In genomic region chr19:48613024-48613851, GRCh38 we compare ENCODE assay signal across 13 cellular contexts. TPM values are rescaled to one million over a fixed set of nuclear protein-coding genes. Genes with fewer than 3 reads are reported as not detected.
DNase-seq lines count a peak whose midpoint lies in the region; ATAC-seq and TF ChIP-seq lines count a peak whose summit lies in the region.
"Had no signal": no experiment of that assay in that cellular context is flagged by ENCODE, and none has a peak within 500 bp of the region (broad histone marks: within the 10 kb centered on the region; RNA-seq: fewer than 3 reads in every experiment).

No MANE protein-coding gene starts in this region.

- no peaks in the 10 kb centered on the region for H3K27me3 Mint-ChIP-seq in activated CD4-positive, alpha-beta memory T cell treated with anti-CD3 and anti-CD28 coated beads, Interleukin-2, amount 10 ng/mL, durations not matched to agents 7 days and 5 days
- H3K27me3 Mint-ChIP-seq in activated CD4-positive, alpha-beta memory T cell treated with anti-CD3 and anti-CD28 coated beads for 36 hours = no peaks in the 10 kb centered on the region
- H3K27me3 Mint-ChIP-seq in activated naive CD8-positive, alpha-beta T cell treated with anti-CD3 and anti-CD28 coated beads, Interleukin-2, amount 10 ng/mL, durations not matched to agents 7 days and 5 days = no peaks in the 10 kb centered on the region
- no peaks in the 10 kb centered on the region for H3K27me3 Mint-ChIP-seq in stimulated activated naive CD8-positive, alpha-beta T cell treated with anti-CD3 and anti-CD28 coated beads, Interleukin-15, amount 100 ng/mL, for 72 hours

- H3K4me1 Mint-ChIP-seq in activated CD4-positive, alpha-beta memory T cell treated with anti-CD3 and anti-CD28 coated beads, Interleukin-2, amount 10 ng/mL, durations not matched to agents 7 days and 5 days = peaks cover 33% of the 10 kb centered on the region
- H3K4me1 Mint-ChIP-seq in activated CD4-positive, alpha-beta memory T cell treated with anti-CD3 and anti-CD28 coated beads for 36 hours (ENCODE audit: low read depth) = peaks cover 25% of the 10 kb centered on the region
- H3K4me1 Mint-ChIP-seq in activated naive CD8-positive, alpha-beta T cell treated with anti-CD3 and anti-CD28 coated beads, Interleukin-2, amount 10 ng/mL, durations not matched to agents 7 days and 5 days = peaks cover 18% of the 10 kb centered on the region
- H3K4me1 Mint-ChIP-seq in stimulated activated naive CD8-positive, alpha-beta T cell treated with anti-CD3 and anti-CD28 coated beads, Interleukin-15, amount 100 ng/mL, for 72 hours = peaks cover 47% of the 10 kb centered on the region

- H3K27ac Mint-ChIP-seq in activated CD4-positive, alpha-beta memory T cell treated with anti-CD3 and anti-CD28 coated beads, Interleukin-2, amount 10 ng/mL, durations not matched to agents 7 days and 5 days = peak overlapping the region; percentile 50
- H3K27ac Mint-ChIP-seq in activated CD4-positive, alpha-beta memory T cell treated with anti-CD3 and anti-CD28 coated beads for 36 hours = no peak overlapping the region
- H3K27ac Mint-ChIP-seq in activated naive CD8-positive, alpha-beta T cell treated with anti-CD3 and anti-CD28 coated beads, Interleukin-2, amount 10 ng/mL, durations not matched to agents 7 days and 5 days = no peak overlapping the region
- peak overlapping the region; percentile 25 to 95 for H3K27ac Mint-ChIP-seq in stimulated activated naive CD8-positive, alpha-beta T cell treated with anti-CD3 and anti-CD28 coated beads, Interleukin-15, amount 100 ng/mL, for 72 hours
- H3K27ac Mint-ChIP-seq: T-helper 1 cell treated with Interleukin-12 subunit alpha and Interleukin-12 subunit beta and Interleukin-4 antibody, amounts not matched to agents 30 μg/mL and 1 μg/mL, for 36 hours had no signal

- H3K36me3 ChIP-seq in liver (ENCODE audit: control insufficient read depth in 4 of 4, insufficient read depth in 3 of 4, low read depth in 1 of 4, low read length in 3 of 4) = peaks cover 15 to 27% (median 18%) of the 10 kb centered on the region in 4 donors

- H3K9me3 Mint-ChIP-seq in activated CD4-positive, alpha-beta memory T cell treated with anti-CD3 and anti-CD28 coated beads, Interleukin-2, amount 10 ng/mL, durations not matched to agents 7 days and 5 days = no peaks in the 10 kb centered on the region
- no peaks in the 10 kb centered on the region for H3K9me3 Mint-ChIP-seq in activated CD4-positive, alpha-beta memory T cell treated with anti-CD3 and anti-CD28 coated beads for 36 hours
- no peaks in the 10 kb centered on the region for H3K9me3 Mint-ChIP-seq in activated naive CD8-positive, alpha-beta T cell treated with anti-CD3 and anti-CD28 coated beads, Interleukin-2, amount 10 ng/mL, durations not matched to agents 7 days and 5 days
- no peaks in the 10 kb centered on the region for H3K9me3 Mint-ChIP-seq in stimulated activated naive CD8-positive, alpha-beta T cell treated with anti-CD3 and anti-CD28 coated beads, Interleukin-15, amount 100 ng/mL, for 72 hours
- H3K9me3 Mint-ChIP-seq: T-helper 1 cell treated with Interleukin-12 subunit alpha and Interleukin-12 subunit beta and Interleukin-4 antibody, amounts not matched to agents 30 μg/mL and 1 μg/mL, for 36 hours had no signal

- H3K4me3 ChIP-seq in liver (ENCODE audit: low read depth in 1 of 3, low read length in 3 of 3) = no peak overlapping the region

- no peaks in the 10 kb centered on the region for H3K9me3 ChIP-seq in liver (ENCODE audit: control insufficient read depth in 4 of 4, low read length in 3 of 4)

- WGBS in liver = 76% methylated on average over 39 of the region's 39 CpGs

- TF ChIP-seq RAD21 in liver (IDR thresholded peaks at IDR 0.05) = no peak

- peaks cover 8 to 33% (median 22%) of the 10 kb centered on the region in 4 donors for H3K4me1 ChIP-seq in liver (ENCODE audit: control insufficient read depth in 4 of 4, insufficient read depth in 4 of 4, low read length in 3 of 4)

- no peak overlapping the region for H3K4me3 Mint-ChIP-seq in activated CD4-positive, alpha-beta memory T cell treated with anti-CD3 and anti-CD28 coated beads, Interleukin-2, amount 10 ng/mL, durations not matched to agents 7 days and 5 days
- no peak overlapping the region for H3K4me3 Mint-ChIP-seq in activated CD4-positive, alpha-beta memory T cell treated with anti-CD3 and anti-CD28 coated beads for 36 hours
- no peak overlapping the region for H3K4me3 Mint-ChIP-seq in activated naive CD8-positive, alpha-beta T cell treated with anti-CD3 and anti-CD28 coated beads, Interleukin-2, amount 10 ng/mL, durations not matched to agents 7 days and 5 days
- H3K4me3 Mint-ChIP-seq in stimulated activated naive CD8-positive, alpha-beta T cell treated with anti-CD3 and anti-CD28 coated beads, Interleukin-15, amount 100 ng/mL, for 72 hours = no peak overlapping the region
- H3K4me3 Mint-ChIP-seq: T-helper 1 cell treated with Interleukin-12 subunit alpha and Interleukin-12 subunit beta and Interleukin-4 antibody, amounts not matched to agents 30 μg/mL and 1 μg/mL, for 36 hours had no signal

- H3K27ac ChIP-seq in liver (ENCODE audit: low read depth in 1 of 2, low read length in 2 of 2) = peak overlapping the region in 1 of 2 donors; percentile 53

- no peak for DNase-seq in activated CD4-positive, alpha-beta memory T cell treated with anti-CD3 and anti-CD28 coated beads, Interleukin-2, amount 10 ng/mL, durations not matched to agents 7 days and 5 days
- no peak for DNase-seq in activated CD4-positive, alpha-beta memory T cell treated with anti-CD3 and anti-CD28 coated beads for 36 hours
- DNase-seq in activated naive CD8-positive, alpha-beta T cell treated with anti-CD3 and anti-CD28 coated beads, Interleukin-2, amount 10 ng/mL, durations not matched to agents 7 days and 5 days = peak; percentile 29
- no peak for DNase-seq in stimulated activated naive CD8-positive, alpha-beta T cell treated with anti-CD3 and anti-CD28 coated beads, Interleukin-15, amount 100 ng/mL, for 72 hours
- no peak for DNase-seq in HuH-7.5 (ENCODE audit: low spot score)
- no peak for DNase-seq in activated CD4-positive, alpha-beta T cell treated with anti-CD3 and anti-CD28 coated beads for 48 hours
- DNase-seq in amniotic stem cell (lab: John Stamatoyannopoulos, UW) = no peak
- DNase-seq: ACHN; NCI-H526; stimulated activated CD4-positive, alpha-beta T cell treated with anti-CD3 and anti-CD28 coated beads, Interleukin-12 subunit alpha, Interleukin-12 subunit beta, amount 100 ng/mL, for 4 hours had no signal

- POLR2A ChIA-PET in activated CD4-positive, alpha-beta memory T cell treated with anti-CD3 and anti-CD28 coated beads, Interleukin-2, amount 10 ng/mL, durations not matched to agents 7 days and 5 days (lab: Charles Lee) = interaction anchor here (1.3 to 1.7 kb wide), 2 partner anchors 8 to 12 kb away, joined by 3 to 5 read pairs; no protein-coding TSS in a partner anchor
- POLR2A ChIA-PET in activated CD4-positive, alpha-beta memory T cell treated with anti-CD3 and anti-CD28 coated beads for 36 hours (lab: Charles Lee) = no interaction called here
- POLR2A ChIA-PET in activated naive CD8-positive, alpha-beta T cell treated with anti-CD3 and anti-CD28 coated beads, Interleukin-2, amount 10 ng/mL, durations not matched to agents 7 days and 5 days (lab: Charles Lee) = interaction anchor here (0.6 to 1.1 kb wide), 2 partner anchors 14 to 23 kb away, joined by 3 to 8 read pairs; partner anchors contain the start of gene DBP

- no peak overlapping the region for H3K9ac ChIP-seq in liver (ENCODE audit: low read depth in 1 of 2, low read length in 2 of 2)

- H3K36me3 Mint-ChIP-seq in activated CD4-positive, alpha-beta memory T cell treated with anti-CD3 and anti-CD28 coated beads, Interleukin-2, amount 10 ng/mL, durations not matched to agents 7 days and 5 days (ENCODE audit: low read depth) = peaks cover 41% of the 10 kb centered on the region
- peaks cover 32% of the 10 kb centered on the region for H3K36me3 Mint-ChIP-seq in activated CD4-positive, alpha-beta memory T cell treated with anti-CD3 and anti-CD28 coated beads for 36 hours
- peaks cover 14% of the 10 kb centered on the region for H3K36me3 Mint-ChIP-seq in activated naive CD8-positive, alpha-beta T cell treated with anti-CD3 and anti-CD28 coated beads, Interleukin-2, amount 10 ng/mL, durations not matched to agents 7 days and 5 days

- no peaks in the 10 kb centered on the region for H3K27me3 ChIP-seq in liver (ENCODE audit: control insufficient read depth in 4 of 4, insufficient read depth in 4 of 4, low read length in 3 of 4)

- intact Hi-C loops in activated CD4-positive, alpha-beta memory T cell treated with anti-CD3 and anti-CD28 coated beads for 36 hours (cut with micrococcal nuclease) = no loop called here

- no peak for TF ChIP-seq CTCF in liver (IDR thresholded peaks at IDR 0.05; ENCODE audit: low read depth, low read length, missing input control)

- CTCF ChIA-PET in activated CD4-positive, alpha-beta memory T cell treated with anti-CD3 and anti-CD28 coated beads, Interleukin-2, amount 10 ng/mL, durations not matched to agents 7 days and 5 days (lab: Charles Lee) = no interaction called here
- CTCF ChIA-PET in activated CD4-positive, alpha-beta memory T cell treated with anti-CD3 and anti-CD28 coated beads for 36 hours (lab: Charles Lee) = interaction anchor here (1.4 to 1.8 kb wide), 2 partner anchors 24 to 124 kb away, joined by 5 to 7 read pairs; no protein-coding TSS in a partner anchor

- ATAC-seq in activated naive CD8-positive, alpha-beta T cell treated with anti-CD3 and anti-CD28 coated beads, Interleukin-2, amount 10 ng/mL, durations not matched to agents 7 days and 5 days (ENCODE audit: low read depth) = no peak
- peak; percentile 3 for ATAC-seq in stimulated activated naive CD8-positive, alpha-beta T cell treated with anti-CD3 and anti-CD28 coated beads, Interleukin-15, amount 100 ng/mL, for 72 hours

RNA-seq across cellular contexts. Expression of gene FAM83E, which starts 1.6 kb away (rescaled TPM):
- total RNA-seq in activated CD4-positive, alpha-beta memory T cell treated with anti-CD3 and anti-CD28 coated beads, Interleukin-2, amount 10 ng/mL, durations not matched to agents 7 days and 5 days = 1 to 10 TPM; 1.3 to 2.6 TPM
- 1 to 10 TPM; 2.2 to 2.4 TPM for total RNA-seq in activated CD4-positive, alpha-beta memory T cell treated with anti-CD3 and anti-CD28 coated beads for 36 hours
- 1 to 10 TPM; 2.7 to 3.6 TPM for total RNA-seq in activated naive CD8-positive, alpha-beta T cell treated with anti-CD3 and anti-CD28 coated beads, Interleukin-2, amount 10 ng/mL, durations not matched to agents 7 days and 5 days
- total RNA-seq in liver = under 1 TPM; 0.33 to 0.42 TPM
- under 1 TPM in 1 of 2 donors, not detected in 1; 0.20 TPM for polyA plus RNA-seq in liver
- total RNA-seq: subcutaneous adipose tissue had no signal

RNA-seq across cellular contexts. Expression of gene RPL18, which starts 5.7 kb away (rescaled TPM):
- 1,000 to 10,000 TPM; 1,511 to 1,528 TPM for total RNA-seq in activated CD4-positive, alpha-beta memory T cell treated with anti-CD3 and anti-CD28 coated beads, Interleukin-2, amount 10 ng/mL, durations not matched to agents 7 days and 5 days
- total RNA-seq in activated CD4-positive, alpha-beta memory T cell treated with anti-CD3 and anti-CD28 coated beads for 36 hours = 1,000 to 10,000 TPM; 2,095 to 2,140 TPM
- total RNA-seq in activated naive CD8-positive, alpha-beta T cell treated with anti-CD3 and anti-CD28 coated beads, Interleukin-2, amount 10 ng/mL, durations not matched to agents 7 days and 5 days = 1,000 to 10,000 TPM; 1,565 to 1,587 TPM
- total RNA-seq in liver = 100 to 1,000 TPM; 502 to 830 TPM
- polyA plus RNA-seq in liver = 100 to 1,000 TPM; 276 to 670 TPM

RNA-seq across cellular contexts. Expression of gene SPHK2, which starts 6.1 kb away (rescaled TPM):
- 10 to 100 TPM; 27.7 to 29.5 TPM for total RNA-seq in activated CD4-positive, alpha-beta memory T cell treated with anti-CD3 and anti-CD28 coated beads, Interleukin-2, amount 10 ng/mL, durations not matched to agents 7 days and 5 days
- 10 to 100 TPM; 24.1 to 24.6 TPM for total RNA-seq in activated CD4-positive, alpha-beta memory T cell treated with anti-CD3 and anti-CD28 coated beads for 36 hours
- total RNA-seq in activated naive CD8-positive, alpha-beta T cell treated with anti-CD3 and anti-CD28 coated beads, Interleukin-2, amount 10 ng/mL, durations not matched to agents 7 days and 5 days = 10 to 100 TPM; 31.4 to 31.8 TPM
- 10 to 100 TPM; 10.2 to 17.3 TPM for total RNA-seq in liver
- polyA plus RNA-seq in liver = 10 to 100 TPM in 1 of 2 donors, 1 to 10 TPM in 1; 9.6 to 14.4 TPM

RNA-seq across cellular contexts. Expression of gene SPACA4, which starts 6.7 kb away (rescaled TPM):
- not detected for total RNA-seq in activated CD4-positive, alpha-beta memory T cell treated with anti-CD3 and anti-CD28 coated beads, Interleukin-2, amount 10 ng/mL, durations not matched to agents 7 days and 5 days
- not detected for total RNA-seq in activated CD4-positive, alpha-beta memory T cell treated with anti-CD3 and anti-CD28 coated beads for 36 hours
- total RNA-seq in activated naive CD8-positive, alpha-beta T cell treated with anti-CD3 and anti-CD28 coated beads, Interleukin-2, amount 10 ng/mL, durations not matched to agents 7 days and 5 days = not detected
- total RNA-seq in liver = not detected
- polyA plus RNA-seq in liver = not detected
- total RNA-seq: subcutaneous adipose tissue had no signal

RNA-seq across cellular contexts. Expression of gene DBP, which starts 23.9 kb away (rescaled TPM):
- 10 to 100 TPM; 18.7 to 19.1 TPM for total RNA-seq in activated CD4-positive, alpha-beta memory T cell treated with anti-CD3 and anti-CD28 coated beads, Interleukin-2, amount 10 ng/mL, durations not matched to agents 7 days and 5 days
- 10 to 100 TPM in 1 of 2 experiments, 1 to 10 TPM in 1; 8.3 to 10.4 TPM for total RNA-seq in activated CD4-positive, alpha-beta memory T cell treated with anti-CD3 and anti-CD28 coated beads for 36 hours
- 10 to 100 TPM; 34.0 to 34.8 TPM for total RNA-seq in activated naive CD8-positive, alpha-beta T cell treated with anti-CD3 and anti-CD28 coated beads, Interleukin-2, amount 10 ng/mL, durations not matched to agents 7 days and 5 days
- total RNA-seq in liver = 1 to 10 TPM; 2.3 to 4.5 TPM
- 1 to 10 TPM; 1.2 to 1.3 TPM for polyA plus RNA-seq in liver

Comparison
In these comparisons a context has a peak if more than half of its experiments do, and no peak if none do; other contexts are left out.
1. H3K27ac Mint-ChIP-seq: peak in activated CD4-positive, alpha-beta memory T cell treated with anti-CD3 and anti-CD28 coated beads, Interleukin-2, amount 10 ng/mL, durations not matched to agents 7 days and 5 days (single experiment) and stimulated activated naive CD8-positive, alpha-beta T cell treated with anti-CD3 and anti-CD28 coated beads, Interleukin-15, amount 100 ng/mL, for 72 hours (2 of 2); none in activated CD4-positive, alpha-beta memory T cell treated with anti-CD3 and anti-CD28 coated beads for 36 hours (single experiment) and activated naive CD8-positive, alpha-beta T cell treated with anti-CD3 and anti-CD28 coated beads, Interleukin-2, amount 10 ng/mL, durations not matched to agents 7 days and 5 days (single experiment).